8 cellular contexts compared by ENCODE assay signal in genomic region chr1:2543543-2544092, GRCh38. TPM values are rescaled to one million over a fixed set of nuclear protein-coding genes. Genes with fewer than 3 reads are reported as not detected.
DNase-seq lines count a peak whose midpoint lies in the region; ATAC-seq and TF ChIP-seq lines count a peak whose summit lies in the region.

No MANE protein-coding gene starts in this region.

- no peak overlapping the region for H3K27ac Mint-ChIP-seq in activated naive CD4-positive, alpha-beta T cell treated with anti-CD3 and anti-CD28 coated beads, Interleukin-2, amount 50 U/mL, for 72 hours

- ATAC-seq in activated naive CD4-positive, alpha-beta T cell treated with anti-CD3 and anti-CD28 coated beads, Interleukin-2, amount 50 U/mL, for 72 hours: no peak
- ATAC-seq in HG03432 (IDR thresholded peaks at IDR 0.05; ENCODE audit: unreplicated experiment): no peak

- POLR2A ChIA-PET in GM10248 (lab: Yijun Ruan, JAX): no interaction called here

- intact Hi-C loops in posterior cingulate gyrus (cut with DNase I): loop anchor here (5.0 kb wide), 1 partner anchor 86 kb away; no protein-coding TSS in a partner anchor

- CTCF ChIA-PET in GM10248 (lab: Yijun Ruan, JAX): interaction anchor here (1.3 kb wide), 1 partner anchor 10 kb away, joined by 3 read pairs; no protein-coding TSS in a partner anchor

- no peak for TF ChIP-seq CTCF in GM10248 (IDR thresholded peaks at IDR 0.05; ENCODE audit: control extremely low read depth, extremely low read depth, low read depth, missing control alignments)

- H3K36me3 Mint-ChIP-seq in activated naive CD4-positive, alpha-beta T cell treated with anti-CD3 and anti-CD28 coated beads, Interleukin-2, amount 50 U/mL, for 72 hours: no peaks in the 10 kb centered on the region

- H3K9me3 Mint-ChIP-seq in activated naive CD4-positive, alpha-beta T cell treated with anti-CD3 and anti-CD28 coated beads, Interleukin-2, amount 50 U/mL, for 72 hours: no peaks in the 10 kb centered on the region

- DNase-seq in activated naive CD4-positive, alpha-beta T cell treated with Interleukin-2 at 50 U/mL for 16 hours: peak; percentile 37
- DNase-seq in activated naive CD4-positive, alpha-beta T cell treated with anti-CD3 and anti-CD28 coated beads, Interleukin-2, amount 50 U/mL, for 72 hours (ENCODE audit: low spot score in 2 of 2): no peak
- peak; percentile 34 for DNase-seq in NCI-H2171 (lab: John Stamatoyannopoulos, UW)
- peak; percentile 86 for DNase-seq in ecto neural progenitor cell (ENCODE audit: low spot score)
- DNase-seq in posterior cingulate gyrus: peak in 7 of 10 donors; percentile 42 to 93 (median 74)
- no peak for DNase-seq in GM10248 (ENCODE audit: extremely low spot score)
- no peak for DNase-seq in NAMALWA (ENCODE audit: low spot score)

RNA-seq across cellular contexts. Expression of gene TNFRSF14, which starts 12.6 kb away (rescaled TPM):
- 100 to 1,000 TPM; 124 to 183 TPM for total RNA-seq in activated naive CD4-positive, alpha-beta T cell treated with anti-CD3 and anti-CD28 coated beads, Interleukin-2, amount 50 U/mL, for 72 hours

RNA-seq across cellular contexts. Expression of gene HES5, which starts 13.6 kb away (rescaled TPM):
- total RNA-seq in activated naive CD4-positive, alpha-beta T cell treated with anti-CD3 and anti-CD28 coated beads, Interleukin-2, amount 50 U/mL, for 72 hours: under 1 TPM in 1 of 2 donors, not detected in 1; 0.19 TPM

RNA-seq across cellular contexts. Expression of gene PANK4, which starts 17.2 kb away (rescaled TPM):
- 10 to 100 TPM; 45.7 to 79.7 TPM for total RNA-seq in activated naive CD4-positive, alpha-beta T cell treated with anti-CD3 and anti-CD28 coated beads, Interleukin-2, amount 50 U/mL, for 72 hours

RNA-seq across cellular contexts. Expression of gene PRXL2B, which starts 43.0 kb away (rescaled TPM):
- 10 to 100 TPM; 34.7 to 38.8 TPM for total RNA-seq in activated naive CD4-positive, alpha-beta T cell treated with anti-CD3 and anti-CD28 coated beads, Interleukin-2, amount 50 U/mL, for 72 hours

Comparison
In these comparisons a context has a peak if more than half of its experiments do, and no peak if none do; other contexts are left out.
1. DNase-seq: peak in activated naive CD4-positive, alpha-beta T cell treated with Interleukin-2 at 50 U/mL for 16 hours (single experiment), NCI-H2171 (single experiment), ecto neural progenitor cell (single experiment) and posterior cingulate gyrus (7 of 10); none in activated naive CD4-positive, alpha-beta T cell treated with anti-CD3 and anti-CD28 coated beads, Interleukin-2, amount 50 U/mL, for 72 hours (0 of 2), GM10248 (single experiment) and NAMALWA (single experiment).